Comparison of ENCODE assay signal across 14 cellular contexts in the genomic region with DNA sequence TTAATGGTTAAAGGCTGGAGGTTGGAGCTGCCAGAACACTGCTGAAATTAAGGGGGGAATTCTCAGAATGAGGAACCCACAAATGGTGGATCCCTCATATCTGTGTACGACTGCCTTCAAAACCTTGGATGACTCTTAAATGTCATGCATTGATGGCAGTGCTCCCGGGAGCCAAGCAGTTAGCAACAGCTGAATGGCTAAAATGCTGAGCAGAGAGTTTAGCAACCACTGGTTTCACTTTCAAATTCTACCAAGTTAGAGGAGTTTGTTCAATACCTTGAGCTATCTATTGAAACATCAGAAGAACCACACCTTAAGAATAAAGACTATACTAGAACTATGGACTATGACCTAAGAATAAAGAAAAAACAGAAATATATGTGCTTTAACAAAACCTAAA.
"Had no signal": no experiment of that assay in that cellular context is flagged by ENCODE, and none has a peak within 500 bp of the region (broad histone marks: within the 10 kb centered on the region; RNA-seq: fewer than 3 reads in every experiment).

No MANE protein-coding gene starts in this region.

- H3K4me1 Mint-ChIP-seq: naive thymus-derived CD8-positive, alpha-beta T cell; nephron progenitor cell; stimulated activated naive B cell treated with anti-CD40 and anti-IgM and Interleukin-4, amounts not matched to agents 10 μg/mL and 1 μg/mL and 100 μg/mL, for 72 hours had no signal

- H3K36me3 Mint-ChIP-seq: stimulated activated naive B cell treated with anti-CD40 and anti-IgM and Interleukin-4, amounts not matched to agents 10 μg/mL and 1 μg/mL and 100 μg/mL, for 72 hours had no signal

- H3K4me3 Mint-ChIP-seq: naive thymus-derived CD8-positive, alpha-beta T cell; nephron progenitor cell; stimulated activated naive B cell treated with anti-CD40 and anti-IgM and Interleukin-4, amounts not matched to agents 10 μg/mL and 1 μg/mL and 100 μg/mL, for 72 hours; stimulated activated naive CD8-positive, alpha-beta T cell treated with anti-CD3 and anti-CD28 coated beads, Interleukin-15, Interleukin-2, amounts not matched to agents 100 ng/mL and 50 ng/mL, for 24 hours had no signal

- H3K27ac Mint-ChIP-seq: naive thymus-derived CD8-positive, alpha-beta T cell; nephron progenitor cell; stimulated activated naive B cell treated with anti-CD40 and anti-IgM and Interleukin-4, amounts not matched to agents 10 μg/mL and 1 μg/mL and 100 μg/mL, for 72 hours; stimulated activated naive CD8-positive, alpha-beta T cell treated with anti-CD3 and anti-CD28 coated beads, Interleukin-15, Interleukin-2, amounts not matched to agents 100 ng/mL and 50 ng/mL, for 24 hours had no signal

- DNase-seq: dorsolateral prefrontal cortex; effector CD4-positive, alpha-beta T cell; left ventricle myocardium superior; lower lobe of right lung; naive thymus-derived CD8-positive, alpha-beta T cell; nephron progenitor cell; nucleus accumbens; right cardiac atrium; sigmoid colon; spleen; stimulated activated CD4-positive, alpha-beta T cell treated with anti-CD3 and anti-CD28 coated beads, Interleukin-2, amount 100 ng/mL, for 48 hours; stimulated activated naive B cell treated with anti-CD40 and anti-IgM and Interleukin-4, amounts not matched to agents 10 μg/mL and 1 μg/mL and 100 μg/mL, for 72 hours; upper lobe of left lung had no signal

- ATAC-seq: left ventricle myocardium superior; lower lobe of right lung; naive thymus-derived CD8-positive, alpha-beta T cell; right cardiac atrium had no signal

- H3K27me3 Mint-ChIP-seq: stimulated activated naive B cell treated with anti-CD40 and anti-IgM and Interleukin-4, amounts not matched to agents 10 μg/mL and 1 μg/mL and 100 μg/mL, for 72 hours had no signal
